8 cellular contexts compared by ENCODE assay signal in the genomic region with DNA sequence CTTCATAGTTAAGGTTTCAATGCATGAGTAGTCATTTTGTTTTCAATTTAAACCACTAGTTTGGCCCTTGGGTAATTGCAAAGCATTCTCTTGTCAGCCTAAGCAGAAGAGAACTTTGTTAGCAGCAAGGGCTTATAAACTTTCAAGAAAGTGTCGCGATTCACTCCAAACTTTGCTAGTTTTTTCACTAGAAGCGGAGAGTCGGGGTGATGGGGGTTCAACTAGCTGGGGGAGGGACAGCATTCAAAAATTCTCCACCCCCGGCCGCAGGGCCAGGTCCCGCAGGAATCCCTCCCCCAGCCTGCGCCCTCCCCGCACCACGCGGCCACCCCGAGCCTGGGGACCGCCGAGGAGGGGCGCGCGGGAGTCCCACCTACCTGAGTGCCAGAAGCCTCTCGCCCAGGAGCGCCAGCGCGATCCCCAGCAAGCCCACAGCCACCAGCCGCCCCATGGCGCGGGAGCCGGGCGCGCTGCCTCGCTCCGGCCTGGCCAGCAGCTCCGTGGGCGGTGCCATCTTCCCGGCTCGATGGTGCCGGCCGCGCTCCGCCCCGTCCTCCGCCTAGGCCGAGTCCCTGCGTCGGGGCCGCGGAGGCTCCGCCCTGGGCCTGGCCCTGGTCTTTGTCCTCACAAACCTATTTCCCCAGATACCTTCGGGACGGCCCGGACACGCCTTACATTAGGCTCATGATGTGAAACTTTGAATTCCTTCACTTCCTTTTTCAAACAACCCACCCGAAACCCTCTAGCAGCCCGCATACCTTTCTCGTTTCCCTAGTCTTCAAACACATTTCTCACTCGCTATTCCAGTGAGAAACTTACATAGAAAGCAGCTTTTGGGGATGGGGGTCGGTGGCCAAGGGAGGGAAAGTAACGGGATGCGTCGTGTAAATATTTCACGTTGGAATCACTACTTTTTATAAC. TPM values are rescaled to one million over a fixed set of nuclear protein-coding genes. Genes with fewer than 3 reads are reported as not detected.
DNase-seq lines count a peak whose midpoint lies in the region; ATAC-seq, FAIRE-seq and TF ChIP-seq lines count a peak whose summit lies in the region.

A gene (minus strand): TSS at position 528 of the 921 bp plus-strand sequence. CDS start 77 bp downstream, at position 451.

- ATAC-seq in HG02938 (IDR thresholded peaks at IDR 0.05; ENCODE audit: unreplicated experiment) = peak; percentile 82
- peak; percentile 93 for ATAC-seq in activated B cell treated with CpG ODN at 0.5 μM for 24 hours (ENCODE audit: low read depth)

- H3K4me1 ChIP-seq in smooth muscle cell (ENCODE audit: low read depth) = peaks cover 5% of the 10 kb centered on the region

- H3K36me3 Mint-ChIP-seq in activated B cell treated with CpG ODN at 0.5 μM for 24 hours (ENCODE audit: low read depth) = no peaks in the 10 kb centered on the region

- peaks cover 10% of the 10 kb centered on the region for H3F3A ChIP-seq in smooth muscle cell (ENCODE audit: low read depth)

- intact Hi-C loops in activated B cell treated with CpG ODN at 0.5 μM for 24 hours (cut with micrococcal nuclease) = loop anchor here (10.0 kb wide), 1 partner anchor 920 kb away; no protein-coding TSS in a partner anchor

- peak within 1 kb of the TSS; percentile 77 for H3K4me3 Mint-ChIP-seq in activated B cell treated with CpG ODN at 0.5 μM for 24 hours

- H4K20me1 ChIP-seq in smooth muscle cell (ENCODE audit: low read depth) = no peaks in the 10 kb centered on the region

- no peaks in the 10 kb centered on the region for H3K9me3 ChIP-seq in smooth muscle cell (replicated peaks; ENCODE audit: low read depth)

- H3K4me1 Mint-ChIP-seq in activated B cell treated with CpG ODN at 0.5 μM for 24 hours = peaks cover 20% of the 10 kb centered on the region

- CTCF ChIA-PET in activated B cell treated with CpG ODN at 0.5 μM for 24 hours (lab: Charles Lee) = no interaction called here

- FAIRE-seq in GM18507 (lab: Jason Lieb, UNC) = peak; percentile 87

- H2AFZ ChIP-seq in smooth muscle cell (ENCODE audit: low read depth) = peak within 1 kb of the TSS; percentile 98

- no peaks in the 10 kb centered on the region for H3K36me3 ChIP-seq in smooth muscle cell (ENCODE audit: low read depth)

- H3K27ac ChIP-seq in smooth muscle cell (ENCODE audit: low read depth) = peak within 1 kb of the TSS; percentile 87

- 2% methylated on average over 47 of the region's 58 CpGs for WGBS in smooth muscle cell (ENCODE audit: low lambda C conversion rate)

- H3K9me3 Mint-ChIP-seq in activated B cell treated with CpG ODN at 0.5 μM for 24 hours = no peaks in the 10 kb centered on the region

- POLR2A ChIA-PET in activated B cell treated with CpG ODN at 0.5 μM for 24 hours (lab: Charles Lee) = interaction anchor here (0.6 to 0.7 kb wide), 2 partner anchors 17 to 777 kb away, joined by 3 to 4 read pairs; no protein-coding TSS in a partner anchor

- peak within 1 kb of the TSS; percentile 38 for H3K27ac Mint-ChIP-seq in activated B cell treated with CpG ODN at 0.5 μM for 24 hours

- H3K27me3 Mint-ChIP-seq in activated B cell treated with CpG ODN at 0.5 μM for 24 hours = no peaks in the 10 kb centered on the region

- peaks cover 47% of the 10 kb centered on the region for H3K79me2 ChIP-seq in smooth muscle cell (ENCODE audit: low read depth)

- peak within 1 kb of the TSS; percentile 92 for H3K9ac ChIP-seq in smooth muscle cell (ENCODE audit: low read depth)

- no peaks in the 10 kb centered on the region for H3K27me3 ChIP-seq in smooth muscle cell (ENCODE audit: low read depth)

- DNase-seq in 8988T (peak; percentile 58), GM18507 (ENCODE audit: extremely low spot score, insufficient read length, low read depth) (peak; percentile 60), NCI-H2081 (lab: John Stamatoyannopoulos, UW) (peak; percentile 76 to 86), activated B cell treated with CpG ODN at 0.5 μM for 24 hours (peak; percentile 54), cerebellum (ENCODE audit: low spot score) (peak; percentile 30), iris pigment epithelial cell (ENCODE audit: low read depth) (peak; percentile 85), smooth muscle cell (lab: John Stamatoyannopoulos, UW; ENCODE audit: unreplicated experiment) (peak; percentile 32)

- peak within 1 kb of the TSS; percentile 70 for H3K4me3 ChIP-seq in smooth muscle cell

- H3K4me2 ChIP-seq in smooth muscle cell = peak within 1 kb of the TSS; percentile 88

- TF ChIP-seq CTCF in activated B cell treated with CpG ODN at 0.5 μM for 24 hours (IDR thresholded peaks at IDR 0.05) = no peak
- no peak for TF ChIP-seq CTCF in smooth muscle cell (IDR thresholded peaks at IDR 0.05; ENCODE audit: borderline replicate concordance, insufficient read depth, poor library complexity, severe bottlenecking)

RNA-seq across cellular contexts. Expression of the gene that starts here (rescaled TPM):
- total RNA-seq in activated B cell treated with CpG ODN at 0.5 μM for 24 hours = 5.0 and 9.2 TPM in 2 replicates
- total RNA-seq in cerebellum = 75.6 TPM
- total RNA-seq in smooth muscle cell = 116 and 121 TPM in 2 replicates
- 74.7 and 97.1 TPM in 2 replicates for polyA plus RNA-seq in smooth muscle cell

Comparison
In these comparisons a context has a peak if more than half of its experiments do, and no peak if none do; other contexts are left out.
1. Peak in every context shown above with its lines: DNase-seq, ATAC-seq, H3K4me3 ChIP-seq and H3K27ac ChIP-seq.
2. DNase-seq: peak in every context shown above with its lines; median percentile 85 in iris pigment epithelial cell; 81 in NCI-H2081; 60 in GM18507; 58 in 8988T; 54 in activated B cell treated with CpG ODN at 0.5 μM for 24 hours; 32 in smooth muscle cell; 30 in cerebellum.